In the genomic region with DNA sequence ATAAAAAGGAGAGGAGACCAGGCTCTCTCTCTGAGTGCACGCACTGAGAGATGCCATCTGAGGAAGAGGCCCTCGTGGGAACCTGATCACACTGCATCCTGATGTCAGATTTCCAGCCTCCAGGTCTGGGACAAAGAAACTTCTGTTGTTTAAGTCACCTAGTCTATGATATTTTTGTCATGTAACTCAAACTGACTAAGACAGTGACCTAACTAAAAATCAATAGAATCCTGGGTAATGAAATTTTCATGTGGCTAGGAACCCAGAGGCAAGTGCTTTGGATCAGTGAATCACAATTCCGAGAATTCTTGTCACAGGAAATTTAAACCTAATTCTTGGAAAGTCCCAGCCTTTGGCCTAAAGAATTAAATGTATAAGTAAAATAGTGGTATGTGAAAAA, we compare ENCODE assay signal across 19 cellular contexts.
A peak's percentile ranks its signal among the peaks of the same experiment; 100 is the strongest.
DNase-seq lines count a peak whose midpoint lies in the region; ATAC-seq and TF ChIP-seq lines count a peak whose summit lies in the region.
"Had no signal": no experiment of that assay in that cellular context is flagged by ENCODE, and none has a peak within 500 bp of the region (broad histone marks: within the 10 kb centered on the region; RNA-seq: fewer than 3 reads in every experiment).

No MANE protein-coding gene starts in this region.

- H3K27ac Mint-ChIP-seq in Caco-2 (ENCODE audit: unreplicated experiment): no peak overlapping the region
- H3K27ac Mint-ChIP-seq: CD4-positive, alpha-beta memory T cell; CD4-positive, CD25-positive, alpha-beta regulatory T cell; CD8-positive, alpha-beta memory T cell had no signal

- no peaks in the 10 kb centered on the region for H3K36me3 Mint-ChIP-seq in Caco-2 (ENCODE audit: insufficient read depth, unreplicated experiment)
- H3K36me3 Mint-ChIP-seq: CD14-positive monocyte; CD4-positive, alpha-beta memory T cell; CD4-positive, CD25-positive, alpha-beta regulatory T cell; CD8-positive, alpha-beta memory T cell had no signal

- H3K4me3 ChIP-seq in PC-3 (ENCODE audit: low read length) (no peak overlapping the region), Caco-2 (ENCODE audit: low read depth, low read length) (no peak overlapping the region)
- H3K4me3 ChIP-seq: BLaER1 had no signal

- no peak overlapping the region for H2AFZ ChIP-seq in PC-3 (ENCODE audit: low read length)

- H3K36me3 ChIP-seq in PC-3 (ENCODE audit: low read depth, low read length) (no peaks in the 10 kb centered on the region), Caco-2 (ENCODE audit: control insufficient read depth, insufficient read depth, low read length) (no peaks in the 10 kb centered on the region)
- H3K36me3 ChIP-seq: BE2C, BLaER1 had no signal

- H3K9me3 Mint-ChIP-seq in Caco-2 (ENCODE audit: unreplicated experiment): peaks cover 7% of the 10 kb centered on the region
- H3K9me3 Mint-ChIP-seq: CD4-positive, CD25-positive, alpha-beta regulatory T cell had no signal

- H3K27me3 ChIP-seq in PC-3 (ENCODE audit: low read length): no peaks in the 10 kb centered on the region
- no peaks in the 10 kb centered on the region; the same call in 1 of the 2 replicates for H3K27me3 ChIP-seq in Caco-2 (replicated peaks; ENCODE audit: control insufficient read depth, insufficient read depth, low read length)
- H3K27me3 ChIP-seq: BE2C, BLaER1 had no signal

- H3K4me3 Mint-ChIP-seq in Caco-2 (ENCODE audit: unreplicated experiment): no peak overlapping the region
- H3K4me3 Mint-ChIP-seq: CD14-positive monocyte; CD4-positive, alpha-beta memory T cell; CD8-positive, alpha-beta memory T cell had no signal

- DNase-seq in NCI-H69 (lab: John Stamatoyannopoulos, UW) (peak; percentile 9), PC-3 (peak; percentile 82), kidney tubule cell (ENCODE audit: low spot score) (peak; percentile 62), posterior cingulate gyrus (no peak), Caco-2 (no peak), occipital lobe (lab: John Stamatoyannopoulos, UW) (no peak)
- DNase-seq: 8988T; ACHN; BE2C; C1 segment of cervical spinal cord; Calu3; CD4-positive, alpha-beta memory T cell; CD4-positive, CD25-positive, alpha-beta regulatory T cell; CD8-positive, alpha-beta memory T cell; COR-L47; DMS79 treated with DMSO at 0.1 percent for 48 hours; GF-D8 had no signal

- no peaks in the 10 kb centered on the region for H3K4me1 Mint-ChIP-seq in Caco-2 (ENCODE audit: low read depth, unreplicated experiment)
- H3K4me1 Mint-ChIP-seq: CD4-positive, CD25-positive, alpha-beta regulatory T cell; CD8-positive, alpha-beta memory T cell had no signal

- peak; percentile 86 for ATAC-seq in PC-3

- peaks cover 15% of the 10 kb centered on the region for H3K27me3 Mint-ChIP-seq in Caco-2 (ENCODE audit: insufficient read depth, unreplicated experiment)

- CTCF ChIA-PET in PC-3 (lab: Charles Lee): no interaction called here
- CTCF ChIA-PET in Caco-2 (lab: Charles Lee): no interaction called here

- H3K4me2 ChIP-seq in PC-3 (ENCODE audit: low read length): no peak overlapping the region
- H3K4me2 ChIP-seq: BLaER1 had no signal

- no peak for TF ChIP-seq CTCF in PC-3 (conservative IDR thresholded peaks at IDR 0.05; ENCODE audit: low read depth, low read length)
- TF ChIP-seq CTCF in Caco-2 (IDR thresholded peaks at IDR 0.05; ENCODE audit: insufficient read depth in 1 of 2, low read depth in 1 of 2, low read length in 1 of 2, severe bottlenecking in 1 of 2, unreplicated experiment in 1 of 2): no peak

- H3K27ac ChIP-seq in PC-3 (ENCODE audit: low read length): peak overlapping the region; percentile 85
- H3K27ac ChIP-seq: BLaER1 had no signal

- intact Hi-C loops in PC-3 (cut with micrococcal nuclease) (no loop called here), posterior cingulate gyrus (cut with DNase I) (no loop called here), Caco-2 (cut with micrococcal nuclease; ENCODE audit: unreplicated experiment) (no loop called here)

- POLR2A ChIA-PET in PC-3 (lab: Charles Lee; ENCODE audit: unreplicated experiment) (no interaction called here), Caco-2 (lab: Charles Lee) (no interaction called here)

- no peaks in the 10 kb centered on the region for H3F3A ChIP-seq in PC-3 (ENCODE audit: low read length, unreplicated experiment)

- no peaks in the 10 kb centered on the region for H3K79me2 ChIP-seq in PC-3 (ENCODE audit: low read length)

- H3K4me1 ChIP-seq in PC-3 (ENCODE audit: insufficient read depth, low read length) (peaks cover 20% of the 10 kb centered on the region), Caco-2 (no peaks in the 10 kb centered on the region)
- H3K4me1 ChIP-seq: BLaER1 had no signal

- BruUV-seq in PC-3 (replicated peaks; lab: Mats Ljungman, UMichigan): no TSS peak
- BruUV-seq in Caco-2 (replicated peaks; lab: Mats Ljungman, UMichigan): no TSS peak

- H3K9me3 ChIP-seq in PC-3 (ENCODE audit: low read length): no peaks in the 10 kb centered on the region
- no peaks in the 10 kb centered on the region for H3K9me3 ChIP-seq in Caco-2
- H3K9me3 ChIP-seq: BE2C, BLaER1 had no signal

- no peaks in the 10 kb centered on the region for H3K9me2 ChIP-seq in PC-3 (replicated peaks; ENCODE audit: low read length)

- H3K9ac ChIP-seq in PC-3 (ENCODE audit: low read length): peak overlapping the region; percentile 55
- H3K9ac ChIP-seq: BLaER1 had no signal

- H4K20me1 ChIP-seq in PC-3 (ENCODE audit: low read length): no peaks in the 10 kb centered on the region
- H4K20me1 ChIP-seq: BLaER1 had no signal

Comparison
In these comparisons a context has a peak if more than half of its experiments do, and no peak if none do; other contexts are left out.
1. DNase-seq: peak in NCI-H69 (single experiment), PC-3 (single experiment) and kidney tubule cell (single experiment); none in posterior cingulate gyrus (0 of 10), Caco-2 (0 of 2) and occipital lobe (single experiment).